ENCODE assay signal across 8 cellular contexts in the genomic region with DNA sequence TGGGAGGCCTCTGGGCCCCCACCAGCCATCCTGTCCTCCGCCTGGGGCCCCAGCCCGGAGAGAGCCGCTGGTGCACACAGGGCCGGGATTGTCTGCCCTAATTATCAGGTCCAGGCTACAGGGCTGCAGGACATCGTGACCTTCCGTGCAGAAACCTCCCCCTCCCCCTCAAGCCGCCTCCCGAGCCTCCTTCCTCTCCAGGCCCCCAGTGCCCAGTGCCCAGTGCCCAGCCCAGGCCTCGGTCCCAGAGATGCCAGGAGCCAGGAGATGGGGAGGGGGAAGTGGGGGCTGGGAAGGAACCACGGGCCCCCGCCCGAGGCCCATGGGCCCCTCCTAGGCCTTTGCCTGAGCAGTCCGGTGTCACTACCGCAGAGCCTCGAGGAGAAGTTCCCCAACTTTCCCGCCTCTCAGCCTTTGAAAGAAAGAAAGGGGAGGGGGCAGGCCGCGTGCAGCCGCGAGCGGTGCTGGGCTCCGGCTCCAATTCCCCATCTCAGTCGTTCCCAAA. TPM values are rescaled to one million over a fixed set of nuclear protein-coding genes. Genes with fewer than 3 reads are reported as not detected.
DNase-seq lines count a peak whose midpoint lies in the region; ATAC-seq and TF ChIP-seq lines count a peak whose summit lies in the region.

No MANE protein-coding gene starts in this region.

- BruUV-seq in Panc1 (replicated peaks; lab: Mats Ljungman, UMichigan): TSS peak; percentile 93

- CTCF ChIA-PET in HEK293 (lab: Yijun Ruan, JAX): interaction anchor here (0.7 kb wide), 1 partner anchor 19 kb away, joined by 3 read pairs; no protein-coding TSS in a partner anchor
- CTCF ChIA-PET in Panc1 (lab: Charles Lee): no interaction called here

- POLR2A ChIA-PET in HEK293 (lab: Yijun Ruan, JAX) (interaction anchor here (0.6 to 4.7 kb wide), 66 partner anchors 8 to 412 kb away, joined by 3 to 90 read pairs (median 5); a partner anchor contains a TSS), Panc1 (lab: Charles Lee) (interaction anchor here (0.5 to 0.7 kb wide), 11 partner anchors 27 to 372 kb away, joined by 3 to 16 read pairs (median 7); a partner anchor contains a TSS)

- intact Hi-C loops in Panc1 (cut with micrococcal nuclease; ENCODE audit: unreplicated experiment): no loop called here
- intact Hi-C loops in left ventricle myocardium superior (cut with micrococcal nuclease): no loop called here
- intact Hi-C loops in posterior vena cava (cut with DNase I): loop anchor here in 1 of 2 donors (10.0 kb wide), 1 partner anchor 329 kb away; a partner anchor contains a TSS

- H3K9me3 ChIP-seq in HEK293 (ENCODE audit: control insufficient read depth, insufficient read depth, low read depth, low read length) (no peaks in the 10 kb centered on the region), Panc1 (ENCODE audit: control insufficient read depth, insufficient read depth, low read depth, low read length) (no peaks in the 10 kb centered on the region)

- ATAC-seq in Panc1: peak; percentile 60
- ATAC-seq in left ventricle myocardium superior: peak; percentile 65

- in situ Hi-C loops in Panc1 (cut with HindIII; ENCODE audit: low pct_unique_long_range_greater_than_20kb, low sequenced_read_pairs): no loop called here

- no peak for TF ChIP-seq CTCF in HEK293 (tag by site-specific recombination; IDR thresholded peaks at IDR 0.05)
- TF ChIP-seq CTCF in Panc1 (IDR thresholded peaks at IDR 0.05): no peak

- H3K27ac ChIP-seq in HEK293 (ENCODE audit: extremely low read depth, low read depth, low read length) (peak overlapping the region; percentile 93), Panc1 (ENCODE audit: low read length) (peak overlapping the region; percentile 95)

- no peaks in the 10 kb centered on the region for H3K27me3 ChIP-seq in Panc1 (ENCODE audit: control insufficient read depth, insufficient read depth, low read length)

- H3K36me3 ChIP-seq in HEK293 (ENCODE audit: control insufficient read depth in 2 of 2, insufficient read depth in 1 of 2, low read length in 2 of 2) (peaks cover 28 to 79% of the 10 kb centered on the region in 2 experiments), Panc1 (ENCODE audit: control insufficient read depth, insufficient read depth, low read length) (peaks cover 11% of the 10 kb centered on the region)

- DNase-seq in activated CD8-positive, alpha-beta memory T cell treated with anti-CD3 and anti-CD28 coated beads for 48 hours (ENCODE audit: low read depth in 2 of 3, low spot score in 2 of 3): peak in 2 of 3 experiments; percentile 56 to 59
- no peak for DNase-seq in activated CD8-positive, alpha-beta memory T cell treated with anti-CD3 and anti-CD28 coated beads, Interleukin-2, amount 50 U/mL, for 4 hours
- peak; percentile 89 for DNase-seq in LoVo (ENCODE audit: low spot score)
- no peak for DNase-seq in Panc1 (ENCODE audit: low read depth, low spot score)
- DNase-seq in amygdala (lab: John Stamatoyannopoulos, UW): peak; percentile 74 to 98 (median 91)
- DNase-seq in left ventricle myocardium superior: peak; percentile 87
- DNase-seq in posterior vena cava (ENCODE audit: low spot score): peak; percentile 91

- H3K4me1 ChIP-seq in HEK293 (ENCODE audit: control insufficient read depth, insufficient read depth, low read length) (peaks cover 12% of the 10 kb centered on the region), Panc1 (ENCODE audit: control insufficient read depth, insufficient read depth, low read length) (peaks cover 40% of the 10 kb centered on the region)

- peak overlapping the region; percentile 73 for H3K4me3 ChIP-seq in HEK293 (ENCODE audit: low read depth, low read length)
- H3K4me3 ChIP-seq in Panc1 (ENCODE audit: low read depth in 2 of 2, low read length in 2 of 2): peak overlapping the region; percentile 66 to 86

TF ChIP-seq in HEK293, 187 proteins besides CTCF, POLR2A, EP300 and RAD21 (continues in another document):
- peak; percentile 74 for TF ChIP-seq ZNF2 (tag by site-specific recombination; IDR thresholded peaks at IDR 0.05)
- peak; percentile 79; the same call in 1 of the 2 replicates for TF ChIP-seq ZBTB20 (tag by site-specific recombination; IDR thresholded peaks at IDR 0.05)
- TF ChIP-seq, protein P1, sequence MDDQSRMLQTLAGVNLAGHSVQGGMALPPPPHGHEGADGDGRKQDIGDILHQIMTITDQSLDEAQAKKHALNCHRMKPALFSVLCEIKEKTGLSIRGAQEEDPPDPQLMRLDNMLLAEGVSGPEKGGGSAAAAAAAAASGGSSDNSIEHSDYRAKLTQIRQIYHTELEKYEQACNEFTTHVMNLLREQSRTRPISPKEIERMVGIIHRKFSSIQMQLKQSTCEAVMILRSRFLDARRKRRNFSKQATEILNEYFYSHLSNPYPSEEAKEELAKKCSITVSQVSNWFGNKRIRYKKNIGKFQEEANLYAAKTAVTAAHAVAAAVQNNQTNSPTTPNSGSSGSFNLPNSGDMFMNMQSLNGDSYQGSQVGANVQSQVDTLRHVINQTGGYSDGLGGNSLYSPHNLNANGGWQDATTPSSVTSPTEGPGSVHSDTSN (CRISPR knock-in tag; IDR thresholded peaks at IDR 0.05): peak; percentile 26; the same call in 1 of the 2 replicates
- TF ChIP-seq KLF16 (tag by site-specific recombination; IDR thresholded peaks at IDR 0.05): peak; percentile 6; the same call in 1 of the 2 replicates
- TF ChIP-seq ZNF664 (tag by site-specific recombination; IDR thresholded peaks at IDR 0.05): no peak
- no peak for TF ChIP-seq ZNF514 (tag by site-specific recombination; IDR thresholded peaks at IDR 0.05)
- TF ChIP-seq SETDB1 (IDR thresholded peaks at IDR 0.05; ENCODE audit: insufficient read length, low read length): no peak
- TF ChIP-seq ZNF624 (tag by site-specific recombination; IDR thresholded peaks at IDR 0.05): no peak
- peak; percentile 70 for TF ChIP-seq KLF8 (tag by site-specific recombination; IDR thresholded peaks at IDR 0.05)
- peak; percentile 28 for TF ChIP-seq ZNF394 (tag by site-specific recombination; IDR thresholded peaks at IDR 0.05; ENCODE audit: borderline replicate concordance)
- TF ChIP-seq, protein P2, sequence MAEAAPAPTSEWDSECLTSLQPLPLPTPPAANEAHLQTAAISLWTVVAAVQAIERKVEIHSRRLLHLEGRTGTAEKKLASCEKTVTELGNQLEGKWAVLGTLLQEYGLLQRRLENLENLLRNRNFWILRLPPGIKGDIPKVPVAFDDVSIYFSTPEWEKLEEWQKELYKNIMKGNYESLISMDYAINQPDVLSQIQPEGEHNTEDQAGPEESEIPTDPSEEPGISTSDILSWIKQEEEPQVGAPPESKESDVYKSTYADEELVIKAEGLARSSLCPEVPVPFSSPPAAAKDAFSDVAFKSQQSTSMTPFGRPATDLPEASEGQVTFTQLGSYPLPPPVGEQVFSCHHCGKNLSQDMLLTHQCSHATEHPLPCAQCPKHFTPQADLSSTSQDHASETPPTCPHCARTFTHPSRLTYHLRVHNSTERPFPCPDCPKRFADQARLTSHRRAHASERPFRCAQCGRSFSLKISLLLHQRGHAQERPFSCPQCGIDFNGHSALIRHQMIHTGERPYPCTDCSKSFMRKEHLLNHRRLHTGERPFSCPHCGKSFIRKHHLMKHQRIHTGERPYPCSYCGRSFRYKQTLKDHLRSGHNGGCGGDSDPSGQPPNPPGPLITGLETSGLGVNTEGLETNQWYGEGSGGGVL (tag by site-specific recombination; IDR thresholded peaks at IDR 0.05): peak; percentile 95

RNA-seq across cellular contexts. Expression of a gene that starts 0.6 kb away (rescaled TPM):
- total RNA-seq in Panc1 (2021; ENCODE audit: unreplicated experiment) (2,912 TPM), left ventricle myocardium superior (4,526 TPM), posterior vena cava (1,000 to 10,000 TPM; 2,037 to 2,666 TPM)
- 4,959 TPM for polyA plus RNA-seq in Panc1 (2012; ENCODE audit: insufficient read length)

RNA-seq across cellular contexts. Expression of a gene that starts 22.1 kb away (rescaled TPM):
- total RNA-seq in Panc1 (2021; ENCODE audit: unreplicated experiment) (0.36 TPM), left ventricle myocardium superior (14.9 TPM), posterior vena cava (10 to 100 TPM; 26.4 to 33.0 TPM)
- 0.13 TPM for polyA plus RNA-seq in Panc1 (2012; ENCODE audit: insufficient read length)

RNA-seq across cellular contexts. Expression of a gene that starts 34.4 kb away (rescaled TPM):
- total RNA-seq in Panc1 (2021; ENCODE audit: unreplicated experiment) (90.3 TPM), left ventricle myocardium superior (16.1 TPM), posterior vena cava (10 to 100 TPM; 18.6 to 27.1 TPM)
- polyA plus RNA-seq in Panc1 (2012; ENCODE audit: insufficient read length): 61.6 TPM

RNA-seq across cellular contexts. Expression of a gene that starts 39.8 kb away (rescaled TPM):
- total RNA-seq in Panc1 (2021; ENCODE audit: unreplicated experiment) (80.3 TPM), left ventricle myocardium superior (13.1 TPM), posterior vena cava (10 to 100 TPM; 14.4 to 16.3 TPM)
- 44.0 TPM for polyA plus RNA-seq in Panc1 (2012; ENCODE audit: insufficient read length)

RNA-seq across cellular contexts. Expression of a gene that starts 40.6 kb away (rescaled TPM):
- total RNA-seq in Panc1 (2021; ENCODE audit: unreplicated experiment) (194 TPM), left ventricle myocardium superior (275 TPM), posterior vena cava (100 to 1,000 TPM in 1 of 2 donors, 10 to 100 TPM in 1; 90.1 to 102 TPM)
- 85.5 TPM for polyA plus RNA-seq in Panc1 (2012; ENCODE audit: insufficient read length)

Comparison
In these comparisons a context has a peak if more than half of its experiments do, and no peak if none do; other contexts are left out.
1. DNase-seq: peak in activated CD8-positive, alpha-beta memory T cell treated with anti-CD3 and anti-CD28 coated beads for 48 hours (2 of 3), LoVo (single experiment), amygdala (56 of 56), left ventricle myocardium superior (single experiment) and posterior vena cava (single experiment); none in activated CD8-positive, alpha-beta memory T cell treated with anti-CD3 and anti-CD28 coated beads, Interleukin-2, amount 50 U/mL, for 4 hours (single experiment) and Panc1 (single experiment).
2. RNA of a gene that starts 22.1 kb away (total RNA-seq): 26.4 to 33.0 TPM in posterior vena cava and 14.9 TPM in left ventricle myocardium superior (single experiment); 0.36 TPM in Panc1 (single experiment); every median in the first group is over 10 times any median in the second.